In genomic region chr18:49638891-49639557, GRCh38 we compare ENCODE assay signal across 20 cellular contexts.
"Had no signal": no experiment of that assay in that cellular context is flagged by ENCODE, and none has a peak within 500 bp of the region (broad histone marks: within the 10 kb centered on the region; RNA-seq: fewer than 3 reads in every experiment).

No MANE protein-coding gene starts in this region.

- H3K9me3 ChIP-seq: prostate gland had no signal

- H3K4me3 ChIP-seq: dorsolateral prefrontal cortex, prostate gland had no signal

- H3K27ac Mint-ChIP-seq: activated CD8-positive, alpha-beta T cell treated with anti-CD3 and anti-CD28 coated beads for 36 hours; activated naive CD8-positive, alpha-beta T cell treated with anti-CD3 and anti-CD28 coated beads, Interleukin-2, amount 10 ng/mL, durations not matched to agents 7 days and 5 days; activated T-helper 2 cell treated with anti-CD3 and anti-CD28 coated beads, Interferon-gamma antibody, Interleukin-2, Interleukin-4, amounts not matched to agents 10 μg/mL and 5 μg/mL and 100 μg/mL, durations not matched to agents 14 hours and 24 hours and 36 hours; T-cell had no signal

- DNase-seq: activated CD4-positive, alpha-beta T cell treated with anti-CD3 and anti-CD28 coated beads for 48 hours; activated CD4-positive, CD25-positive, alpha-beta regulatory T cell; activated CD8-positive, alpha-beta T cell treated with anti-CD3 and anti-CD28 coated beads for 36 hours; activated naive CD4-positive, alpha-beta T cell treated with Interleukin-2 at 50 U/mL for 16 hours; activated naive CD8-positive, alpha-beta T cell treated with anti-CD3 and anti-CD28 coated beads, Interleukin-2, amount 10 ng/mL, durations not matched to agents 7 days and 5 days; activated T-cell treated with anti-CD3 and anti-CD28 coated beads, Interleukin-2, amount 50 U/mL, for 1 hour; amygdala; central memory CD4-positive, alpha-beta T cell; dorsolateral prefrontal cortex; foreskin keratinocyte; left ventricle myocardium superior; occipital lobe; right cardiac atrium; stimulated activated naive CD4-positive, alpha-beta T cell; T-cell had no signal

- H3K4me1 Mint-ChIP-seq: activated naive CD8-positive, alpha-beta T cell treated with anti-CD3 and anti-CD28 coated beads, Interleukin-2, amount 10 ng/mL, durations not matched to agents 7 days and 5 days; nephron; T-cell had no signal

- H3K36me3 ChIP-seq: prostate gland had no signal

- H3K4me3 Mint-ChIP-seq: activated CD8-positive, alpha-beta T cell treated with anti-CD3 and anti-CD28 coated beads for 36 hours; activated naive CD8-positive, alpha-beta T cell treated with anti-CD3 and anti-CD28 coated beads, Interleukin-2, amount 10 ng/mL, durations not matched to agents 7 days and 5 days; brain; nephron; T-cell had no signal

- H3K9me3 Mint-ChIP-seq: activated CD8-positive, alpha-beta T cell treated with anti-CD3 and anti-CD28 coated beads for 36 hours; activated naive CD8-positive, alpha-beta T cell treated with anti-CD3 and anti-CD28 coated beads, Interleukin-2, amount 10 ng/mL, durations not matched to agents 7 days and 5 days; activated T-helper 2 cell treated with anti-CD3 and anti-CD28 coated beads, Interferon-gamma antibody, Interleukin-2, Interleukin-4, amounts not matched to agents 10 μg/mL and 5 μg/mL and 100 μg/mL, durations not matched to agents 14 hours and 24 hours and 36 hours; nephron; T-cell had no signal

- H3K27me3 ChIP-seq: foreskin keratinocyte had no signal

- H3K27ac ChIP-seq: dorsolateral prefrontal cortex, foreskin keratinocyte, prostate gland had no signal

- FAIRE-seq: colon had no signal

- H3K36me3 Mint-ChIP-seq: brain, T-cell had no signal

- H3K4me1 ChIP-seq: foreskin keratinocyte, prostate gland had no signal

- ATAC-seq: activated CD8-positive, alpha-beta T cell treated with anti-CD3 and anti-CD28 coated beads for 36 hours; T-cell had no signal
